In genomic region chr2:54471221-54471711, GRCh38 we compare ENCODE assay signal across 8 cellular contexts. TPM values are rescaled to one million over a fixed set of nuclear protein-coding genes. Genes with fewer than 3 reads are reported as not detected.
DNase-seq lines count a peak whose midpoint lies in the region; ATAC-seq, FAIRE-seq and TF ChIP-seq lines count a peak whose summit lies in the region.

No MANE protein-coding gene starts in this region.

- H3K27ac ChIP-seq in astrocyte (ENCODE audit: low read depth, low read length): peak overlapping the region; percentile 52
- peak overlapping the region; percentile 87 for H3K27ac ChIP-seq in mesodermal cell (ENCODE audit: low read depth, low read length, severe bottlenecking)
- H3K27ac ChIP-seq in endodermal cell (ENCODE audit: low read depth, low read length): no peak overlapping the region

- peak overlapping the region; percentile 96 for H3K27ac Mint-ChIP-seq in astrocyte (ENCODE audit: unreplicated experiment)
- no peak overlapping the region for H3K27ac Mint-ChIP-seq in endodermal cell

- H3K4me3 Mint-ChIP-seq in astrocyte (ENCODE audit: unreplicated experiment) (peak overlapping the region; percentile 52), endodermal cell (no peak overlapping the region)

- H3K9me3 ChIP-seq in astrocyte (ENCODE audit: insufficient read depth, low read depth, low read length) (no peaks in the 10 kb centered on the region), mesodermal cell (ENCODE audit: control insufficient read depth, low read length) (no peaks in the 10 kb centered on the region), endodermal cell (ENCODE audit: control insufficient read depth, low read length) (no peaks in the 10 kb centered on the region)

- peak; percentile 90 for DNase-seq in A172 (ENCODE audit: low spot score)
- no peak for DNase-seq in GM19239 (ENCODE audit: insufficient read length, low spot score)
- DNase-seq in astrocyte (ENCODE audit: low read depth): peak; percentile 86
- DNase-seq in retina: no peak
- no peak for DNase-seq in left colon
- no peak for DNase-seq in endodermal cell

- H3K4me1 Mint-ChIP-seq in astrocyte (ENCODE audit: low read depth, unreplicated experiment): peaks cover 71% of the 10 kb centered on the region
- H3K4me1 Mint-ChIP-seq in endodermal cell: peaks cover 14% of the 10 kb centered on the region

- H3K9ac ChIP-seq in astrocyte (ENCODE audit: low read length) (no peak overlapping the region), endodermal cell (ENCODE audit: extremely low read depth, low read length, poor library complexity, severe bottlenecking) (no peak overlapping the region)

- 67 to 73% methylated on average over 1 of the region's 1 CpG for WGBS in mesodermal cell (ENCODE audit: insufficient coverage in 2 of 2), 2 experiments
- WGBS in endodermal cell (ENCODE audit: insufficient coverage in 1 of 2, insufficient read length in 1 of 2), 2 experiments: 97% methylated on average over 1 of the region's 1 CpG; no CpG with 5 or more reads in 1 of the 2 experiments

- peak overlapping the region; percentile 50 for H3K4me2 ChIP-seq in astrocyte (ENCODE audit: low read length)

- H4K20me1 ChIP-seq in astrocyte (ENCODE audit: insufficient read depth, low read length): peaks cover 57% of the 10 kb centered on the region

- H3K27me3 ChIP-seq in astrocyte (ENCODE audit: insufficient read depth, low read length) (no peaks in the 10 kb centered on the region), endodermal cell (ENCODE audit: control insufficient read depth, insufficient read depth, low read length, poor library complexity, severe bottlenecking) (no peaks in the 10 kb centered on the region)

- H3K4me1 ChIP-seq in astrocyte (ENCODE audit: insufficient read depth, low read length) (peaks cover 30% of the 10 kb centered on the region), mesodermal cell (ENCODE audit: control insufficient read depth, insufficient read depth, low read length, poor library complexity, severe bottlenecking) (peaks cover 29% of the 10 kb centered on the region), endodermal cell (ENCODE audit: control insufficient read depth, insufficient read depth, low read length) (peaks cover 7% of the 10 kb centered on the region)

- H3K79me2 ChIP-seq in astrocyte (ENCODE audit: insufficient read depth, low read length): peaks cover 87% of the 10 kb centered on the region

- no peak for TF ChIP-seq CTCF in astrocyte (IDR thresholded peaks at IDR 0.05; ENCODE audit: insufficient read depth, low read depth, low read length)
- TF ChIP-seq CTCF in endodermal cell (conservative IDR thresholded peaks at IDR 0.05): no peak

- no peaks in the 10 kb centered on the region for H3K36me3 Mint-ChIP-seq in astrocyte (ENCODE audit: low read depth, unreplicated experiment)
- peaks cover 2% of the 10 kb centered on the region for H3K36me3 Mint-ChIP-seq in endodermal cell (ENCODE audit: low read depth)

- peaks cover 3% of the 10 kb centered on the region for H3K36me3 ChIP-seq in astrocyte (ENCODE audit: insufficient read depth, low read length)
- H3K36me3 ChIP-seq in mesodermal cell (ENCODE audit: control insufficient read depth, insufficient read depth, low read length): no peaks in the 10 kb centered on the region
- no peaks in the 10 kb centered on the region for H3K36me3 ChIP-seq in endodermal cell (ENCODE audit: control insufficient read depth, insufficient read depth, low read length)

- H3K9me3 Mint-ChIP-seq in astrocyte (ENCODE audit: unreplicated experiment): no peaks in the 10 kb centered on the region
- no peaks in the 10 kb centered on the region for H3K9me3 Mint-ChIP-seq in endodermal cell

- intact Hi-C loops in left colon (cut with DNase I, micrococcal nuclease): no loop called here

- H3K4me3 ChIP-seq in astrocyte (ENCODE audit: insufficient read depth, low read depth, low read length) (no peak overlapping the region), mesodermal cell (ENCODE audit: extremely low read depth, insufficient read depth, low read length, poor library complexity, severe bottlenecking) (no peak overlapping the region), endodermal cell (ENCODE audit: low read length) (no peak overlapping the region)

- ATAC-seq in HG03520 (IDR thresholded peaks at IDR 0.05; ENCODE audit: unreplicated experiment): peak; percentile 88
- no peak for ATAC-seq in left colon

- FAIRE-seq in GM19239 (lab: Jason Lieb, UNC): peak; percentile 54
- FAIRE-seq in astrocyte (lab: Jason Lieb, UNC): peak; percentile 55

- H3K27me3 Mint-ChIP-seq in astrocyte (ENCODE audit: low read depth, unreplicated experiment): no peaks in the 10 kb centered on the region
- H3K27me3 Mint-ChIP-seq in endodermal cell (ENCODE audit: insufficient read depth): no peaks in the 10 kb centered on the region

- no peak overlapping the region for H2AFZ ChIP-seq in astrocyte (ENCODE audit: low read depth, low read length)

RNA-seq across cellular contexts. Expression of gene SPTBN1, which starts 15.1 kb away (rescaled TPM):
- 197 and 202 TPM in 2 replicates for total RNA-seq in A172 (2014; rRNA removed; shearing (Covaris generic))
- 277 and 311 TPM in 2 replicates for total RNA-seq in astrocyte
- 152 TPM for polyA plus RNA-seq in mesodermal cell (2013, experiment 1 of 2)
- 131 TPM for polyA plus RNA-seq in mesodermal cell (2013, experiment 2 of 2)
- total RNA-seq in left colon: 100 to 1,000 TPM; 321 to 326 TPM
- total RNA-seq in endodermal cell: 100 to 1,000 TPM; 179 to 194 TPM
- 72.6 TPM for polyA plus RNA-seq in endodermal cell (2013, experiment 1 of 2)
- 73.2 TPM for polyA plus RNA-seq in endodermal cell (2013, experiment 2 of 2)

Comparison
In these comparisons a context has a peak if more than half of its experiments do, and no peak if none do; other contexts are left out.
1. DNase-seq: peak in A172 (single experiment) and astrocyte (single experiment); none in GM19239 (single experiment), retina (single experiment), left colon (0 of 2) and endodermal cell (single experiment).